ENCODE assay signal across 9 cellular contexts in genomic region chr22:24466831-24467249, GRCh38. TPM values are rescaled to one million over a fixed set of nuclear protein-coding genes. Genes with fewer than 3 reads are reported as not detected.
DNase-seq lines count a peak whose midpoint lies in the region; ATAC-seq, FAIRE-seq and TF ChIP-seq lines count a peak whose summit lies in the region.
"Had no signal": no experiment of that assay in that cellular context is flagged by ENCODE, and none has a peak within 500 bp of the region (broad histone marks: within the 10 kb centered on the region; RNA-seq: fewer than 3 reads in every experiment).

No MANE protein-coding gene starts in this region.

- in situ Hi-C loops in HepG2 (cut with HindIII; ENCODE audit: extremely low pct_ligation_motif_present, low pct_unique_long_range_greater_than_20kb) (no loop called here), K562 (cut with MboI) (no loop called here)

- no peaks in the 10 kb centered on the region for H3K9me1 ChIP-seq in K562 (ENCODE audit: control insufficient read depth, insufficient read depth, low read length)

- ATAC-seq in HepG2: no peak
- peak; percentile 42; the same call in 1 of the 3 replicates for ATAC-seq in K562
- peak; percentile 59 to 74 (median 72) for ATAC-seq in right lobe of liver
- no peak for ATAC-seq in GM19023 (IDR thresholded peaks at IDR 0.05; ENCODE audit: unreplicated experiment)

- H3K9ac ChIP-seq in liver (ENCODE audit: low read depth in 1 of 2, low read length in 2 of 2) (no peak overlapping the region), HepG2 (ENCODE audit: insufficient read depth, low read depth, low read length) (no peak overlapping the region), K562 (ENCODE audit: insufficient read depth in 1 of 2, low read depth in 2 of 2, low read length in 2 of 2) (no peak overlapping the region)

- TF ChIP-seq RAD21 in liver (IDR thresholded peaks at IDR 0.05): peak in 1 of 2 donors; percentile 10
- no peak for TF ChIP-seq RAD21 in HepG2 (CRISPR knock-in tag; IDR thresholded peaks at IDR 0.05)
- TF ChIP-seq RAD21 in K562 (CRISPR knock-in tag; conservative IDR thresholded peaks at IDR 0.05 in 1 of 2, IDR thresholded peaks at IDR 0.05 in 1 of 2): no peak

- FAIRE-seq in HepG2 (lab: Jason Lieb, UNC): no peak
- FAIRE-seq in K562 (lab: Jason Lieb, UNC): peak; percentile 32

- H2AFZ ChIP-seq in HepG2 (ENCODE audit: low read length): no peak overlapping the region
- peak overlapping the region; percentile 50; the same call in 1 of the 2 replicates for H2AFZ ChIP-seq in K562 (ENCODE audit: low read depth, low read length)

- TF ChIP-seq EP300 in HepG2 (IDR thresholded peaks at IDR 0.05; ENCODE audit: low read depth in 2 of 2, low read length in 2 of 2) (no peak), HepG2 (CRISPR knock-in tag; IDR thresholded peaks at IDR 0.05; ENCODE audit: borderline replicate concordance) (no peak), K562 (IDR thresholded peaks at IDR 0.05; ENCODE audit: low read length) (no peak)

- 62% methylated on average over 1 of the region's 1 CpG for WGBS in liver
- 12% methylated on average over 1 of the region's 1 CpG for WGBS in HepG2 (ENCODE audit: low lambda C conversion rate)
- 20% methylated on average over 1 of the region's 1 CpG for WGBS in K562 (ENCODE audit: insufficient coverage, low coverage, missing lambda C conversion rate)
- WGBS in right lobe of liver (ENCODE audit: insufficient coverage, low coverage, low lambda C conversion rate, missing lambda C conversion rate): 67% methylated on average over 1 of the region's 1 CpG

- H3K79me2 ChIP-seq in HepG2 (ENCODE audit: insufficient read depth, low read length) (no peaks in the 10 kb centered on the region), K562 (ENCODE audit: control insufficient read depth, insufficient read depth, low read length) (no peaks in the 10 kb centered on the region)

- H3K9me3 ChIP-seq in liver (ENCODE audit: control insufficient read depth in 4 of 4, low read length in 3 of 4) (no peaks in the 10 kb centered on the region), HepG2 (ENCODE audit: low read length) (no peaks in the 10 kb centered on the region), K562 (replicated peaks; ENCODE audit: control insufficient read depth, insufficient read depth, low read depth, low read length) (no peaks in the 10 kb centered on the region), right lobe of liver (no peaks in the 10 kb centered on the region), uterus (no peaks in the 10 kb centered on the region)

- H3K4me3 ChIP-seq in liver (ENCODE audit: low read depth in 1 of 3, low read length in 3 of 3) (no peak overlapping the region), HepG2 (replicated peaks in 1 of 3; ENCODE audit: insufficient read depth in 1 of 3, low read depth in 2 of 3, low read length in 3 of 3) (no peak overlapping the region), K562 (no peak overlapping the region), right lobe of liver (no peak overlapping the region), uterus (no peak overlapping the region)

- no peak overlapping the region for H3K4me2 ChIP-seq in HepG2 (ENCODE audit: low read depth, low read length)
- H3K4me2 ChIP-seq in K562 (ENCODE audit: insufficient read depth, low read length): no peak overlapping the region

- intact Hi-C loops in HepG2 (cut with micrococcal nuclease; ENCODE audit: unreplicated experiment): loop anchor here (1.0 kb wide), 1 partner anchor 30 kb away; no protein-coding TSS in a partner anchor
- intact Hi-C loops in K562 (cut with micrococcal nuclease): no loop called here
- intact Hi-C loops in right lobe of liver (cut with DNase I): no loop called here
- intact Hi-C loops in uterus (cut with DNase I; ENCODE audit: low total_unique reads): no loop called here

- H3K27me3 ChIP-seq in liver (ENCODE audit: control insufficient read depth in 4 of 4, insufficient read depth in 4 of 4, low read length in 3 of 4) (no peaks in the 10 kb centered on the region), HepG2 (ENCODE audit: control insufficient read depth in 1 of 2, insufficient read depth in 2 of 2, low read length in 2 of 2) (no peaks in the 10 kb centered on the region), K562 (ENCODE audit: control insufficient read depth in 2 of 2, insufficient read depth in 2 of 2, low read length in 2 of 2) (no peaks in the 10 kb centered on the region), right lobe of liver (no peaks in the 10 kb centered on the region), uterus (no peaks in the 10 kb centered on the region)

- H3K4me1 ChIP-seq in liver (ENCODE audit: control insufficient read depth in 4 of 4, insufficient read depth in 4 of 4, low read length in 3 of 4): peaks cover 0 to 9% (median 3%) of the 10 kb centered on the region in 4 donors
- peaks cover 20% of the 10 kb centered on the region for H3K4me1 ChIP-seq in HepG2 (ENCODE audit: insufficient read depth, low read length)
- peaks cover 0 to 12% of the 10 kb centered on the region in 2 experiments; a peak in 2 of 5 replicates for H3K4me1 ChIP-seq in K562 (replicated peaks in 1 of 2; ENCODE audit: control insufficient read depth in 2 of 2, insufficient read depth in 2 of 2, low read length in 2 of 2)
- H3K4me1 ChIP-seq in right lobe of liver: peaks cover 0 to 6% (median 0%) of the 10 kb centered on the region in 4 donors
- H3K4me1 ChIP-seq in uterus: no peaks in the 10 kb centered on the region

- no TSS peak for BruUV-seq in HepG2 (replicated peaks; lab: Mats Ljungman, UMichigan)
- no TSS peak for BruUV-seq in K562 (replicated peaks; lab: Mats Ljungman, UMichigan)

- POLR2A ChIA-PET in HepG2 (lab: Yijun Ruan, JAX): no interaction called here
- POLR2A ChIA-PET in K562 (lab: Yijun Ruan, JAX): interaction anchor here (0.9 to 1.1 kb wide), 2 partner anchors 27 to 46 kb away, joined by 3 to 4 read pairs; no protein-coding TSS in a partner anchor

- TF ChIP-seq CTCF in liver (IDR thresholded peaks at IDR 0.05; ENCODE audit: low read depth, low read length, missing input control): no peak
- TF ChIP-seq CTCF in HepG2 (CRISPR knock-in tag; IDR thresholded peaks at IDR 0.05): no peak
- no peak for TF ChIP-seq CTCF in K562 (IDR thresholded peaks at IDR 0.05 in 2 of 3, conservative IDR thresholded peaks at IDR 0.05 in 1 of 3; ENCODE audit: insufficient read depth in 2 of 3, low read depth in 1 of 3, low read length in 3 of 3)
- TF ChIP-seq CTCF in right lobe of liver (IDR thresholded peaks at IDR 0.05): no peak
- TF ChIP-seq CTCF in uterus (IDR thresholded peaks at IDR 0.05): no peak

- H3K27ac ChIP-seq in liver (ENCODE audit: low read depth in 1 of 2, low read length in 2 of 2) (peak overlapping the region; percentile 11 to 54), HepG2 (ENCODE audit: extremely low read length, insufficient read depth, low read length) (no peak overlapping the region), K562 (ENCODE audit: extremely low read depth, low read depth, low read length) (no peak overlapping the region), right lobe of liver (peak overlapping the region; percentile 37 to 44 (median 42)), uterus (peak overlapping the region; percentile 12 to 45)
- H3K27ac ChIP-seq: epithelial cell of prostate had no signal

- H4K20me1 ChIP-seq in HepG2 (ENCODE audit: insufficient read depth, low read length) (no peaks in the 10 kb centered on the region), K562 (replicated peaks; ENCODE audit: control insufficient read depth, insufficient read depth, low read length) (no peaks in the 10 kb centered on the region)

- CTCF ChIA-PET in HepG2 (lab: Yijun Ruan, JAX; ENCODE audit: low intra/inter-chr PET ratio, low total read pairs): no interaction called here
- CTCF ChIA-PET in K562 (lab: Yijun Ruan, JAX; ENCODE audit: low intra/inter-chr PET ratio): no interaction called here

- TF ChIP-seq POLR2A in HepG2 (IDR thresholded peaks at IDR 0.05; ENCODE audit: insufficient read depth in 1 of 2, low read depth in 2 of 2, low read length in 2 of 2) (no peak), K562 (conservative IDR thresholded peaks at IDR 0.05) (no peak), right lobe of liver (IDR thresholded peaks at IDR 0.05) (no peak), uterus (IDR thresholded peaks at IDR 0.05) (no peak)

- H3K36me3 ChIP-seq in liver (ENCODE audit: control insufficient read depth in 4 of 4, insufficient read depth in 3 of 4, low read depth in 1 of 4, low read length in 3 of 4): peaks cover 2 to 12% (median 8%) of the 10 kb centered on the region in 4 donors
- H3K36me3 ChIP-seq in HepG2 (replicated peaks in 1 of 2; ENCODE audit: control insufficient read depth in 1 of 2, insufficient read depth in 2 of 2, low read length in 2 of 2): no peaks in the 10 kb centered on the region
- H3K36me3 ChIP-seq in K562 (ENCODE audit: control insufficient read depth, insufficient read depth, low read length): no peaks in the 10 kb centered on the region
- H3K36me3 ChIP-seq in right lobe of liver: peaks cover 0 to 9% (median 0%) of the 10 kb centered on the region in 4 donors
- H3K36me3 ChIP-seq in uterus: no peaks in the 10 kb centered on the region

- DNase-seq in HepG2 (ENCODE audit: low spot score): no peak
- DNase-seq in K562 (ENCODE audit: extremely low read depth in 1 of 4, low spot score in 3 of 4): peak in 2 of 4 experiments; percentile 27 to 60
- DNase-seq in right lobe of liver: peak in 1 of 3 donors; percentile 55
- DNase-seq in uterus: peak; percentile 25 to 33
- no peak for DNase-seq in dedifferentiated amniotic fluid mesenchymal stem cell (ENCODE audit: extremely low spot score)
- DNase-seq in NCI-H128 (lab: John Stamatoyannopoulos, UW; ENCODE audit: unreplicated experiment): no peak

RNA-seq across cellular contexts. Expression of gene UPB1, which starts 28.3 kb away (rescaled TPM):
- total RNA-seq in liver: 10 to 100 TPM in 1 of 2 donors, 1 to 10 TPM in 1; 7.1 to 67.6 TPM
- 100 to 1,000 TPM in 1 of 2 donors, 10 to 100 TPM in 1; 50.0 to 115 TPM for polyA plus RNA-seq in liver
- total RNA-seq in HepG2 (2016; rRNA removed; fragmentation: Illumina TruSeq; extraction: Trizol): 0.60 and 1.2 TPM in 2 replicates
- 0.53 and 0.61 TPM in 2 replicates for total RNA-seq in HepG2 (2016; cell fraction: cytosol; rRNA removed; fragmentation: Illumina TruSeq; extraction: Trizol; ENCODE audit: low read depth)
- 0.43 and 0.89 TPM in 2 replicates for total RNA-seq in HepG2 (2016; cell fraction: insoluble cytoplasmic fraction; rRNA removed; fragmentation: Illumina TruSeq; extraction: Trizol)
- 0.90 and 0.96 TPM in 2 replicates for total RNA-seq in HepG2 (2016; cell fraction: membrane; rRNA removed; fragmentation: Illumina TruSeq; extraction: Trizol)
- 1.0 and 1.1 TPM in 2 replicates for total RNA-seq in HepG2 (2016; cell fraction: nucleus; rRNA removed; fragmentation: Illumina TruSeq; extraction: Trizol)
- 0.38 and 0.59 TPM in 2 replicates for polyA plus RNA-seq in HepG2 (2011; rRNA removed)
- polyA plus RNA-seq in HepG2 (2011; cell fraction: cytosol; rRNA removed): 0.24 and 0.28 TPM in 2 replicates
- polyA plus RNA-seq in HepG2 (2011; cell fraction: nucleus; rRNA removed): 0.84 and 1.1 TPM in 2 replicates
- 0.49 and 1.2 TPM in 2 replicates for polyA plus RNA-seq in HepG2 (2012)
- 0.42 and 0.53 TPM in 2 replicates for polyA plus RNA-seq in HepG2 (2016; cell fraction: cytosol; fragmentation: Illumina TruSeq; extraction: Trizol; ENCODE audit: low read depth)
- polyA plus RNA-seq in HepG2 (2016; cell fraction: insoluble cytoplasmic fraction; fragmentation: Illumina TruSeq; extraction: Trizol; ENCODE audit: low read depth): 0.80 and 0.84 TPM in 2 replicates
- 0.63 and 0.65 TPM in 2 replicates for polyA plus RNA-seq in HepG2 (2016; cell fraction: membrane; fragmentation: Illumina TruSeq; extraction: Trizol; ENCODE audit: low read depth)
- polyA plus RNA-seq in HepG2 (2016; cell fraction: nucleus; fragmentation: Illumina TruSeq; extraction: Trizol; ENCODE audit: insufficient read depth, low read depth): 1.5 and 1.6 TPM in 2 replicates
- polyA minus RNA-seq in HepG2 (2011; rRNA and poly(A)+ RNA removed; ENCODE audit: low replicate concordance): 0.05 and 0.22 TPM in 2 replicates
- polyA minus RNA-seq in HepG2 (2011; cell fraction: cytosol; rRNA and poly(A)+ RNA removed): not detected in 2 replicates
- 0.77 and 0.99 TPM in 2 replicates for polyA minus RNA-seq in HepG2 (2011; cell fraction: nucleus; rRNA and poly(A)+ RNA removed)
- 0.16 TPM in 1 of 2 replicates, not detected in the other for total RNA-seq in K562 (2011; cell fraction: chromatin; rRNA removed; ENCODE audit: low replicate concordance)
- total RNA-seq in K562 (2011; cell fraction: nucleolus; rRNA removed): not detected in 2 replicates
- not detected in 2 replicates for total RNA-seq in K562 (2011; cell fraction: nucleoplasm; rRNA removed)
- total RNA-seq in K562 (2014; rRNA removed): 0.69 TPM in 1 of 2 replicates, not detected in the other
- not detected in 2 replicates for total RNA-seq in K562 (2014; rRNA removed; fragmentation: Illumina TruSeq; extraction: Trizol)
- 0.11 TPM in 1 of 2 replicates, not detected in the other for total RNA-seq in K562 (2015; rRNA removed; fragmentation: Illumina TruSeq; extraction: Trizol)
- total RNA-seq in K562 (2021): 0.07 TPM in 1 of 2 replicates, not detected in the other
- polyA plus RNA-seq in K562 (2011; rRNA removed): 0.04 TPM in 1 of 2 replicates, not detected in the other
- not detected in 2 replicates for polyA plus RNA-seq in K562 (2011; cell fraction: cytosol; rRNA removed)
- polyA plus RNA-seq in K562 (2011; cell fraction: nucleus; rRNA removed): 0.06 TPM in 1 of 2 replicates, not detected in the other
- polyA plus RNA-seq in K562 (2012): 0.08 and 0.21 TPM in 2 replicates
- polyA plus RNA-seq in K562 (2014; fragmentation: Illumina TruSeq; extraction: Trizol): not detected in 2 replicates
- under 1 TPM in 1 of 2 experiments, not detected in 1; 0.06 TPM for polyA plus RNA-seq in K562 (2014; fragmentation: Nextera tagmentation; extraction: Ambion mirVana)
- not detected in 2 replicates for polyA plus RNA-seq in K562 (2014; rRNA removed)
- not detected in 2 replicates for polyA minus RNA-seq in K562 (2011; rRNA and poly(A)+ RNA removed)
- polyA minus RNA-seq in K562 (2011; cell fraction: cytosol; rRNA and poly(A)+ RNA removed): not detected in 2 replicates
- not detected in 2 replicates for polyA minus RNA-seq in K562 (2011; cell fraction: nucleus; rRNA and poly(A)+ RNA removed)
- 100 to 1,000 TPM in 3 of 6 experiments, 10 to 100 TPM in 3; 50.6 to 169 (median 100) TPM for total RNA-seq in right lobe of liver
- total RNA-seq in uterus: 1 to 10 TPM in 1 of 4 donors, under 1 TPM in 1, not detected in 2; 0.83 to 2.7 TPM

RNA-seq across cellular contexts. Expression of gene ADORA2A, which starts 39.4 kb away (rescaled TPM):
- 1 to 10 TPM; 4.4 to 5.4 TPM for total RNA-seq in liver
- 1 to 10 TPM; 3.4 to 3.5 TPM for polyA plus RNA-seq in liver
- total RNA-seq in HepG2 (2016; rRNA removed; fragmentation: Illumina TruSeq; extraction: Trizol): 3.3 and 4.0 TPM in 2 replicates
- 1.3 and 1.5 TPM in 2 replicates for total RNA-seq in HepG2 (2016; cell fraction: cytosol; rRNA removed; fragmentation: Illumina TruSeq; extraction: Trizol; ENCODE audit: low read depth)
- 3.1 and 3.5 TPM in 2 replicates for total RNA-seq in HepG2 (2016; cell fraction: insoluble cytoplasmic fraction; rRNA removed; fragmentation: Illumina TruSeq; extraction: Trizol)
- total RNA-seq in HepG2 (2016; cell fraction: membrane; rRNA removed; fragmentation: Illumina TruSeq; extraction: Trizol): 2.9 and 5.0 TPM in 2 replicates
- total RNA-seq in HepG2 (2016; cell fraction: nucleus; rRNA removed; fragmentation: Illumina TruSeq; extraction: Trizol): 2.4 TPM in 2 replicates
- polyA plus RNA-seq in HepG2 (2011; rRNA removed): 5.0 and 7.3 TPM in 2 replicates
- polyA plus RNA-seq in HepG2 (2011; cell fraction: cytosol; rRNA removed): 4.4 and 5.8 TPM in 2 replicates
- polyA plus RNA-seq in HepG2 (2011; cell fraction: nucleus; rRNA removed): 15.5 and 20.4 TPM in 2 replicates
- polyA plus RNA-seq in HepG2 (2012): 7.5 and 9.0 TPM in 2 replicates
- 1.3 and 1.7 TPM in 2 replicates for polyA plus RNA-seq in HepG2 (2016; cell fraction: cytosol; fragmentation: Illumina TruSeq; extraction: Trizol; ENCODE audit: low read depth)
- polyA plus RNA-seq in HepG2 (2016; cell fraction: insoluble cytoplasmic fraction; fragmentation: Illumina TruSeq; extraction: Trizol; ENCODE audit: low read depth): 3.1 and 3.9 TPM in 2 replicates
- 2.3 and 3.2 TPM in 2 replicates for polyA plus RNA-seq in HepG2 (2016; cell fraction: membrane; fragmentation: Illumina TruSeq; extraction: Trizol; ENCODE audit: low read depth)
- 4.1 and 4.2 TPM in 2 replicates for polyA plus RNA-seq in HepG2 (2016; cell fraction: nucleus; fragmentation: Illumina TruSeq; extraction: Trizol; ENCODE audit: insufficient read depth, low read depth)
- 3.1 and 18.4 TPM in 2 replicates for polyA minus RNA-seq in HepG2 (2011; rRNA and poly(A)+ RNA removed; ENCODE audit: low replicate concordance)
- 1.4 and 2.7 TPM in 2 replicates for polyA minus RNA-seq in HepG2 (2011; cell fraction: cytosol; rRNA and poly(A)+ RNA removed)
- polyA minus RNA-seq in HepG2 (2011; cell fraction: nucleus; rRNA and poly(A)+ RNA removed): 4.9 and 7.1 TPM in 2 replicates
- total RNA-seq in K562 (2011; cell fraction: chromatin; rRNA removed; ENCODE audit: low replicate concordance): 4.8 and 9.2 TPM in 2 replicates
- 3.6 and 5.2 TPM in 2 replicates for total RNA-seq in K562 (2011; cell fraction: nucleolus; rRNA removed)
- total RNA-seq in K562 (2011; cell fraction: nucleoplasm; rRNA removed): 5.9 and 6.1 TPM in 2 replicates
- total RNA-seq in K562 (2014; rRNA removed): 0.61 and 2.1 TPM in 2 replicates
- total RNA-seq in K562 (2014; rRNA removed; fragmentation: Illumina TruSeq; extraction: Trizol): 0.15 and 0.29 TPM in 2 replicates
- 0.53 and 0.80 TPM in 2 replicates for total RNA-seq in K562 (2015; rRNA removed; fragmentation: Illumina TruSeq; extraction: Trizol)
- 0.66 and 0.98 TPM in 2 replicates for total RNA-seq in K562 (2021)
- 0.49 and 1.2 TPM in 2 replicates for polyA plus RNA-seq in K562 (2011; rRNA removed)
- polyA plus RNA-seq in K562 (2011; cell fraction: cytosol; rRNA removed): 2.1 and 2.8 TPM in 2 replicates
- polyA plus RNA-seq in K562 (2011; cell fraction: nucleus; rRNA removed): 3.2 and 3.4 TPM in 2 replicates
- 0.90 and 2.1 TPM in 2 replicates for polyA plus RNA-seq in K562 (2012)
- 0.58 and 0.65 TPM in 2 replicates for polyA plus RNA-seq in K562 (2014; fragmentation: Illumina TruSeq; extraction: Trizol)
- polyA plus RNA-seq in K562 (2014; fragmentation: Nextera tagmentation; extraction: Ambion mirVana): not detected
- 0.54 and 1.2 TPM in 2 replicates for polyA plus RNA-seq in K562 (2014; rRNA removed)
- polyA minus RNA-seq in K562 (2011; rRNA and poly(A)+ RNA removed): 1.3 and 2.9 TPM in 2 replicates
- polyA minus RNA-seq in K562 (2011; cell fraction: cytosol; rRNA and poly(A)+ RNA removed): 2.2 TPM in 1 of 2 replicates, not detected in the other
- polyA minus RNA-seq in K562 (2011; cell fraction: nucleus; rRNA and poly(A)+ RNA removed): 1.5 and 3.7 TPM in 2 replicates
- 1 to 10 TPM; 2.0 to 7.7 (median 3.6) TPM for total RNA-seq in right lobe of liver
- 1 to 10 TPM in 3 of 4 donors, not detected in 1; 3.3 to 9.9 (median 8.9) TPM for total RNA-seq in uterus

Comparison
In these comparisons a context has a peak if more than half of its experiments do, and no peak if none do; other contexts are left out.
1. H3K27ac ChIP-seq: peak in liver (2 of 2), right lobe of liver (3 of 3) and uterus (2 of 2); none in HepG2 (single experiment) and K562 (single experiment).
2. ATAC-seq: peak in K562 (single experiment) and right lobe of liver (4 of 4); none in HepG2 (single experiment) and GM19023 (single experiment).
3. DNase-seq: peak in uterus (2 of 2); none in HepG2 (single experiment), dedifferentiated amniotic fluid mesenchymal stem cell (single experiment) and NCI-H128 (single experiment).